Comparison of ENCODE assay signal across 1 cellular context in the genomic region with DNA sequence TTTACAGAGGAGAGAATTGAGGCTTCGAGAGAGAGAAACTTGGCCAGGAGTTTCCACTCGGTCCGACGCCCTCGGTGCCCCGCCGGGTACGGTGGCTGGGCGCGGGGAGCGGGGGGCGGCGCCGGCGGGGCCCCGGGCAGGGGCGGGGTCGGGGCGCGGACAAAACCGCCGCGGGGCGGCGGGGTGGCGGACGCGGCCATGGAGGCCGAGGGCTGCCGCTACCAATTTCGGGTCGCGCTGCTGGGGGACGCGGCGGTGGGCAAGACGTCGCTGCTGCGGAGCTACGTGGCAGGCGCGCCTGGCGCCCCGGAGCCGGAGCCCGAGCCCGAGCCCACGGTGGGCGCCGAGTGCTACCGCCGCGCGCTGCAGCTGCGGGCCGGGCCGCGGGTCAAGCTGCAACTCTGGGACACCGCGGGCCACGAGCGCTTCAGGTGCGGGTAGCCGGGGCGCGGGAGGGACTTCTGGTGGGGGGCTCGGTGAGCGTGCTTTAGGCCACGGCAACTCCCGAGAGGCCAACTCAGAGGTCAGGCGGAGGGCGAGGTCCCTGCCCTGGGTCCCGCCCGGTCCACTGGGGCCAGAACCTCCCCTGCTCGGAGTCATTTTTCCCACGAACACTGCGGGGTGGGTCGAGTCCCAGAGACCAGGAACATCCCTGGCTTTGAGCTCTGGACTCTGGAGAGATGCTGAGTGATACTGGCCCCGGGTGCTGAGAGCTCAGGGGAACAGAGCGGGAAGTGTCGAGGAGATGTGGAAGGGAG.
TF ChIP-seq lines count a peak whose summit lies in the region.

No MANE protein-coding gene starts in this region.

TF ChIP-seq in SK-N-SH, 30 proteins besides CTCF, POLR2A, EP300 and RAD21 (continued from another document):
- TF ChIP-seq, protein P1, sequence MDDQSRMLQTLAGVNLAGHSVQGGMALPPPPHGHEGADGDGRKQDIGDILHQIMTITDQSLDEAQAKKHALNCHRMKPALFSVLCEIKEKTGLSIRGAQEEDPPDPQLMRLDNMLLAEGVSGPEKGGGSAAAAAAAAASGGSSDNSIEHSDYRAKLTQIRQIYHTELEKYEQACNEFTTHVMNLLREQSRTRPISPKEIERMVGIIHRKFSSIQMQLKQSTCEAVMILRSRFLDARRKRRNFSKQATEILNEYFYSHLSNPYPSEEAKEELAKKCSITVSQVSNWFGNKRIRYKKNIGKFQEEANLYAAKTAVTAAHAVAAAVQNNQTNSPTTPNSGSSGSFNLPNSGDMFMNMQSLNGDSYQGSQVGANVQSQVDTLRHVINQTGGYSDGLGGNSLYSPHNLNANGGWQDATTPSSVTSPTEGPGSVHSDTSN (IDR thresholded peaks at IDR 0.05) = no peak
